Comparison of ENCODE assay signal across 14 cellular contexts in genomic region chr3:72673011-72673771, GRCh38.
"Had no signal": no experiment of that assay in that cellular context is flagged by ENCODE, and none has a peak within 500 bp of the region (broad histone marks: within the 10 kb centered on the region; RNA-seq: fewer than 3 reads in every experiment).

No MANE protein-coding gene starts in this region.

- DNase-seq: activated CD4-positive, alpha-beta T cell treated with anti-CD3 and anti-CD28 coated beads, Interleukin-2, amount 10 ng/mL, durations not matched to agents 24 days and 14 days; activated naive CD4-positive, alpha-beta T cell treated with anti-CD3 and anti-CD28 coated beads for 36 hours; adrenal gland; foreskin keratinocyte; heart right ventricle; islet precursor cell; left lung; psoas muscle; right lobe of liver; stimulated activated CD4-positive, alpha-beta T cell treated with anti-CD3 and anti-CD28 coated beads, Interleukin-2, amount 100 ng/mL, for 24 hours had no signal

- H3K27ac ChIP-seq: adrenal gland, foreskin keratinocyte, heart right ventricle, left lung, psoas muscle, right lobe of liver, thoracic aorta had no signal

- H3K4me1 ChIP-seq: adrenal gland, foreskin keratinocyte, heart right ventricle, left lung, psoas muscle, right lobe of liver had no signal

- H3K9me3 ChIP-seq: adrenal gland, psoas muscle, right lobe of liver, thoracic aorta had no signal

- H3K9me3 Mint-ChIP-seq: activated CD4-positive, alpha-beta T cell treated with anti-CD3 and anti-CD28 coated beads, Interleukin-2, amount 10 ng/mL, durations not matched to agents 24 days and 14 days; activated naive CD4-positive, alpha-beta T cell treated with anti-CD3 and anti-CD28 coated beads for 36 hours; stimulated activated naive CD8-positive, alpha-beta T cell treated with anti-CD3 and anti-CD28 coated beads, Interleukin-15, Interleukin-2, amounts not matched to agents 100 ng/mL and 50 ng/mL, for 24 hours had no signal

- H3K36me3 Mint-ChIP-seq: WTC11 had no signal

- H3K4me3 ChIP-seq: adrenal gland, heart right ventricle, left lung, psoas muscle, right lobe of liver, thoracic aorta had no signal

- H3K27ac Mint-ChIP-seq: activated CD4-positive, alpha-beta T cell treated with anti-CD3 and anti-CD28 coated beads, Interleukin-2, amount 10 ng/mL, durations not matched to agents 24 days and 14 days; activated naive CD4-positive, alpha-beta T cell treated with anti-CD3 and anti-CD28 coated beads for 36 hours; nephron; stimulated activated naive CD8-positive, alpha-beta T cell treated with anti-CD3 and anti-CD28 coated beads, Interleukin-15, Interleukin-2, amounts not matched to agents 100 ng/mL and 50 ng/mL, for 24 hours; WTC11 had no signal

- H3K27me3 Mint-ChIP-seq: activated CD4-positive, alpha-beta T cell treated with anti-CD3 and anti-CD28 coated beads, Interleukin-2, amount 10 ng/mL, durations not matched to agents 24 days and 14 days had no signal

- H3K4me3 Mint-ChIP-seq: activated CD4-positive, alpha-beta T cell treated with anti-CD3 and anti-CD28 coated beads, Interleukin-2, amount 10 ng/mL, durations not matched to agents 24 days and 14 days; activated naive CD4-positive, alpha-beta T cell treated with anti-CD3 and anti-CD28 coated beads for 36 hours; nephron; stimulated activated naive CD8-positive, alpha-beta T cell treated with anti-CD3 and anti-CD28 coated beads, Interleukin-15, Interleukin-2, amounts not matched to agents 100 ng/mL and 50 ng/mL, for 24 hours; WTC11 had no signal

- H3K36me3 ChIP-seq: adrenal gland, heart right ventricle, left lung, right lobe of liver, thoracic aorta had no signal

- ATAC-seq: foreskin keratinocyte, heart right ventricle, left lung, right lobe of liver, WTC11 had no signal

- H3K27me3 ChIP-seq: adrenal gland, left lung, right lobe of liver had no signal
